29 cellular contexts compared by ENCODE assay signal in the genomic region with DNA sequence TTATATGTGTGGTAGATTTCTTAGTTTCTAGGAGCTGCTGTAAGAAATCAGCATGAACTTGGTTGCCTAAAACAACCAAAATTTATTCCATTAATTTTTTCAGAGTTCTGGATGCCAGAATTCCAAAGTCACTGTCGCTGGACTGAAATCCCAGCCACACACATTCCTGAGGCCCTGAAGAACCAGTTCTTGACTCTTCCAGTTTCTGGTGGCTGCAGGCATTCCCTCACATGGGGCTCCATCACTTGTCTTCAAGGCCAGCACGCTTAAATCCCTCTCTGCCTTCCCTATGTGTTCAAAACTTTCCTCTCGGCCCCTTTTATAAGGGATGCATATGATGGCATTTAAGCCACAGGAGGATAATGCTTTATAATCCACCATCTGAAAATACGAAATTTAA.
"Had no signal": no experiment of that assay in that cellular context is flagged by ENCODE, and none has a peak within 500 bp of the region (broad histone marks: within the 10 kb centered on the region; RNA-seq: fewer than 3 reads in every experiment).

No MANE protein-coding gene starts in this region.

- H3K27ac Mint-ChIP-seq: mesothelial cell of epicardium; naive thymus-derived CD4-positive, alpha-beta T cell; natural killer cell treated with Interleukin-12 subunit alpha and Interleukin-12 subunit beta and Interleukin-15 and Interleukin-18, amount 100 ng/mL, for 72 hours; stimulated activated naive B cell treated with anti-CD40 and anti-IgM and Interleukin-4, amounts not matched to agents 10 μg/mL and 1 μg/mL and 100 μg/mL, for 72 hours; type B pancreatic cell had no signal

- H3K9me3 ChIP-seq: left lung, lower lobe of right lung, pancreas, prostate gland, testis, thyroid gland, uterus had no signal

- DNase-seq: hippocampal formation; kidney; left colon; left lung; lower lobe of right lung; mammary epithelial cell; mesenchymal stem cell; naive thymus-derived CD4-positive, alpha-beta T cell; nucleus accumbens; pancreas; posterior cingulate gyrus; retina; right cardiac atrium; stimulated activated CD4-positive, alpha-beta T cell treated with anti-CD3 and anti-CD28 coated beads, Interleukin-12 subunit alpha, Interleukin-12 subunit beta, amount 100 ng/mL, for 4 hours; stimulated activated CD4-positive, alpha-beta T cell treated with anti-CD3 and anti-CD28 coated beads, Interleukin-15, amount 100 ng/mL, for 24 hours; stimulated activated CD4-positive, alpha-beta T cell treated with anti-CD3 and anti-CD28 coated beads, Interleukin-2, amount 100 ng/mL, for 24 hours; stimulated activated CD4-positive, alpha-beta T cell treated with anti-CD3 and anti-CD28 coated beads, Interleukin-4, amount 100 ng/mL, for 1 hour; stimulated activated naive B cell treated with anti-CD40 and anti-IgM and Interleukin-4, amounts not matched to agents 10 μg/mL and 1 μg/mL and 100 μg/mL, for 72 hours; stimulated activated naive CD8-positive, alpha-beta T cell treated with anti-CD3 and anti-CD28 coated beads, Interleukin-15, Interleukin-2, amounts not matched to agents 100 U/mL and 50 U/mL, for 24 hours; stomach; testis; thyroid gland; uterus had no signal

- FAIRE-seq: kidney, pancreas had no signal

- ATAC-seq: left colon; left lung; lower lobe of right lung; naive thymus-derived CD4-positive, alpha-beta T cell; natural killer cell treated with Interleukin-12 subunit alpha and Interleukin-12 subunit beta and Interleukin-15 and Interleukin-18, amount 100 ng/mL, for 72 hours; pancreas; right cardiac atrium; sciatic nerve; stimulated activated naive B cell treated with anti-CD40 and anti-IgM and Interleukin-4, amounts not matched to agents 10 μg/mL and 1 μg/mL and 100 μg/mL, for 72 hours; stimulated activated naive CD8-positive, alpha-beta T cell treated with anti-CD3 and anti-CD28 coated beads, Interleukin-15, Interleukin-2, amounts not matched to agents 100 U/mL and 50 U/mL, for 24 hours had no signal

- H3K36me3 ChIP-seq: left lung, lower lobe of right lung, pancreas, prostate gland, stomach, thyroid gland, uterus had no signal

- H3K27ac ChIP-seq: left lung, lower lobe of right lung, pancreas, prostate gland, skin epidermis, stomach, testis, thyroid gland, uterus had no signal

- H3K4me3 Mint-ChIP-seq: mesothelial cell of epicardium; naive thymus-derived CD4-positive, alpha-beta T cell; natural killer cell treated with Interleukin-12 subunit alpha and Interleukin-12 subunit beta and Interleukin-15 and Interleukin-18, amount 100 ng/mL, for 72 hours; stimulated activated naive B cell treated with anti-CD40 and anti-IgM and Interleukin-4, amounts not matched to agents 10 μg/mL and 1 μg/mL and 100 μg/mL, for 72 hours; type B pancreatic cell had no signal

- H3K27me3 Mint-ChIP-seq: naive thymus-derived CD4-positive, alpha-beta T cell; natural killer cell treated with Interleukin-12 subunit alpha and Interleukin-12 subunit beta and Interleukin-15 and Interleukin-18, amount 100 ng/mL, for 72 hours; stimulated activated naive B cell treated with anti-CD40 and anti-IgM and Interleukin-4, amounts not matched to agents 10 μg/mL and 1 μg/mL and 100 μg/mL, for 72 hours; type B pancreatic cell had no signal

- H3K27me3 ChIP-seq: left lung, pancreas, stomach, testis, thyroid gland, uterus had no signal

- H3K36me3 Mint-ChIP-seq: mesothelial cell of epicardium; naive thymus-derived CD4-positive, alpha-beta T cell; stimulated activated naive B cell treated with anti-CD40 and anti-IgM and Interleukin-4, amounts not matched to agents 10 μg/mL and 1 μg/mL and 100 μg/mL, for 72 hours; type B pancreatic cell had no signal

- H3K4me1 ChIP-seq: left lung, lower lobe of right lung, pancreas, prostate gland, stomach, testis, thyroid gland, uterus had no signal

- H3K4me3 ChIP-seq: left lung, lower lobe of right lung, pancreas, prostate gland, skin epidermis, stomach, testis, thyroid gland, uterus had no signal

- H3K4me1 Mint-ChIP-seq: naive thymus-derived CD4-positive, alpha-beta T cell; stimulated activated naive B cell treated with anti-CD40 and anti-IgM and Interleukin-4, amounts not matched to agents 10 μg/mL and 1 μg/mL and 100 μg/mL, for 72 hours had no signal
